Comparison of ENCODE assay signal across 7 cellular contexts in genomic region chr6:30678964-30679726, GRCh38. TPM values are rescaled to one million over a fixed set of nuclear protein-coding genes. Genes with fewer than 3 reads are reported as not detected.
DNase-seq lines count a peak whose midpoint lies in the region; FAIRE-seq and TF ChIP-seq lines count a peak whose summit lies in the region.

No MANE protein-coding gene starts in this region.

- peak; percentile 99 for TF ChIP-seq CTCF in GM13977 (IDR thresholded peaks at IDR 0.05; ENCODE audit: extremely low read depth, insufficient read depth, missing control alignments)

- in situ Hi-C loops in GM13977 (cut with MboI; ENCODE audit: low pct_unique_long_range_greater_than_20kb, low sequenced_read_pairs, unreplicated experiment), result no loop called here

- peaks cover 58% of the 10 kb centered on the region for H3K36me3 ChIP-seq in KOPT-K1 (ENCODE audit: insufficient read depth, low read length)
- H3K36me3 ChIP-seq in SJCRH30, result peaks cover 26% of the 10 kb centered on the region

- peak; percentile 84 for DNase-seq in GM13977 (ENCODE audit: low spot score)
- peak; percentile 49 to 62 for DNase-seq in SJCRH30
- DNase-seq in activated naive CD4-positive, alpha-beta T cell (lab: John Stamatoyannopoulos, UW), result peak; percentile 77 to 95 (median 93)
- peak; percentile 76 to 80 for DNase-seq in frontal cortex (ENCODE audit: low spot score in 2 of 2)
- DNase-seq in occipital lobe (lab: John Stamatoyannopoulos, UW), result peak; percentile 58
- peak in 48 of 49 donors; percentile 23 to 91 (median 72) for DNase-seq in substantia nigra (lab: John Stamatoyannopoulos, UW)

- H3K4me1 ChIP-seq in SJCRH30, result peaks cover 15% of the 10 kb centered on the region

- H3K27ac ChIP-seq in KOPT-K1 (ENCODE audit: low read depth, low read length, poor library complexity, severe bottlenecking), result peak overlapping the region; percentile 75
- no peak overlapping the region for H3K27ac ChIP-seq in SJCRH30
- peak overlapping the region; percentile 51 for H3K27ac ChIP-seq in substantia nigra (ENCODE audit: low read depth, low read length, poor library complexity, severe bottlenecking)

- H3K9me3 ChIP-seq in KOPT-K1 (ENCODE audit: insufficient read depth, low read length, poor library complexity, severe bottlenecking) (no peaks in the 10 kb centered on the region), SJCRH30 (replicated peaks) (no peaks in the 10 kb centered on the region)

- no peaks in the 10 kb centered on the region for H3K27me3 ChIP-seq in SJCRH30

- no peak for FAIRE-seq in frontal cortex (lab: Jason Lieb, UNC)

- H3K4me3 ChIP-seq in SJCRH30, result no peak overlapping the region

RNA-seq across cellular contexts. Expression of gene DHX16, which starts 6.3 kb away (rescaled TPM):
- total RNA-seq in SJCRH30 (2014; rRNA removed; shearing (Covaris generic)), result 26.5 and 29.0 TPM in 2 replicates
- total RNA-seq in frontal cortex (22.4 TPM), occipital lobe (20.9 TPM)

RNA-seq across cellular contexts. Expression of gene PPP1R18, which starts 7.3 kb away (rescaled TPM):
- 39.4 and 44.3 TPM in 2 replicates for total RNA-seq in SJCRH30 (2014; rRNA removed; shearing (Covaris generic))
- total RNA-seq in frontal cortex (44.0 TPM), occipital lobe (34.5 TPM)

RNA-seq across cellular contexts. Expression of gene NRM, which starts 11.6 kb away (rescaled TPM):
- total RNA-seq in SJCRH30 (2014; rRNA removed; shearing (Covaris generic)), result 25.0 and 29.6 TPM in 2 replicates
- total RNA-seq in frontal cortex, result 0.41 TPM
- total RNA-seq in occipital lobe, result 1.2 TPM

RNA-seq across cellular contexts. Expression of gene C6orf136, which starts 32.2 kb away (rescaled TPM):
- total RNA-seq in SJCRH30 (2014; rRNA removed; shearing (Covaris generic)), result 9.1 and 10.0 TPM in 2 replicates
- total RNA-seq in frontal cortex, result 23.2 TPM
- 18.4 TPM for total RNA-seq in occipital lobe

RNA-seq across cellular contexts. Expression of gene MDC1, which starts 37.9 kb away (rescaled TPM):
- total RNA-seq in SJCRH30 (2014; rRNA removed; shearing (Covaris generic)), result 24.6 and 25.0 TPM in 2 replicates
- total RNA-seq in frontal cortex (4.1 TPM), occipital lobe (12.5 TPM)

Comparison
In these comparisons a context has a peak if more than half of its experiments do, and no peak if none do; other contexts are left out.
1. RNA of gene NRM, which starts 11.6 kb away (total RNA-seq): 25.0 to 29.6 TPM in SJCRH30; 1.2 TPM in occipital lobe (single experiment) and 0.41 TPM in frontal cortex (single experiment); every median in the first group is over 10 times any median in the second.
2. Peak in every context shown above with its lines, with median percentiles within 50 percentile points of each other: DNase-seq.